ENCODE assay signal across 1 cellular context in the genomic region with DNA sequence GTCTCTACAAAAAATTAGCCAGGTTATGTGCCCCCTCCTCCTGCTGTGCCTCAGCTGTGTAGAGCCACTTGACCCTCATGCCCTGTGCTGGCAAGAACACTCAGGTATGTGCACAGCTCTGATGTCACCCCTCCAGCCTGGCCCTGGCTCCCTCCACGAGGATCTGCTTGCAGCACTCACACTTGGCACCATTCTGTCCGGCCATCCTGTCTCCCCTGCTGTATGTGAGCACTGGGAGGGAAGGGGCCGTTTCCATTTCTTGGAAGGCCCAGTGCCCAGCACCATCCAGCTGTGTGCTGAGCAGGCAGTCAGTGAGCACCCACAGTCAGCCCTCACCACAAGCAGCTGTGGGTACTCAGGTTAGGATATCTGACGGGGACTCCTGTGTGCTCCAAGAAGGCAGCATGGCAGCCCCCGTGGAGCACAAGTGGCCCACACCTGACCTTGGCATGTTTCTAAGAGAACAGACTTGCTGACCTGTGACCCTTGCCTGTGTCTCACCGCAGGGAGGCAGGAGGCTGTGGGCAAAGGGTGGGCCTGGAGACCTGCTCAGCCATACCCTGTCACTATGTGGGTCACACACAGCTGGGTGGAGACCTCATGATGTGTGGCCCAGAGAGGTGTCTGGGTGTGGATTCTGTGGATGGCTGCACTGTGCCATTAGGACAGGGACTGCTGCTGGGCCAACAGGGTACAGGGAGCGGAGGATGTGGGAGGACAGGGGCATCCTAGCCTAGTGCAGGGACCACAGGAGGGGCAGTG.
TF ChIP-seq lines count a peak whose summit lies in the region.

No MANE protein-coding gene starts in this region.

TF ChIP-seq in K562, 482 proteins besides CTCF, POLR2A, EP300 and RAD21:
- TF ChIP-seq RREB1 (CRISPR knock-in tag; IDR thresholded peaks at IDR 0.05) (no peak), SMAD4 (CRISPR knock-in tag; conservative IDR thresholded peaks at IDR 0.05) (no peak), ZNF639 (CRISPR knock-in tag; conservative IDR thresholded peaks at IDR 0.05 in 1 of 2, IDR thresholded peaks at IDR 0.05 in 1 of 2) (no peak), SRSF1 (IDR thresholded peaks at IDR 0.05; ENCODE audit: low read depth, low read length) (no peak), GATAD2B (IDR thresholded peaks at IDR 0.05; ENCODE audit: borderline replicate concordance) (no peak), PRPF4 (IDR thresholded peaks at IDR 0.05; ENCODE audit: insufficient read depth, low read depth, low read length, poor library complexity, severe bottlenecking) (no peak)
